ENCODE assay signal across 8 cellular contexts in genomic region chr16:66905633-66906539, GRCh38. TPM values are rescaled to one million over a fixed set of nuclear protein-coding genes. Genes with fewer than 3 reads are reported as not detected.
DNase-seq lines count a peak whose midpoint lies in the region; ATAC-seq lines count a peak whose summit lies in the region.

No MANE protein-coding gene starts in this region.

- H3K27me3 Mint-ChIP-seq in activated T-cell treated with anti-CD3 and anti-CD28 coated beads, Interleukin-2, amount 50 U/mL, for 72 hours (ENCODE audit: low read depth): no peaks in the 10 kb centered on the region
- no peaks in the 10 kb centered on the region for H3K27me3 Mint-ChIP-seq in activated CD4-positive, alpha-beta memory T cell treated with anti-CD3 and anti-CD28 coated beads for 36 hours

- no peak overlapping the region for H3K4me3 Mint-ChIP-seq in activated T-cell treated with anti-CD3 and anti-CD28 coated beads, Interleukin-2, amount 50 U/mL, for 72 hours
- H3K4me3 Mint-ChIP-seq in activated CD4-positive, alpha-beta memory T cell treated with anti-CD3 and anti-CD28 coated beads for 36 hours: no peak overlapping the region

- no peaks in the 10 kb centered on the region for H3K36me3 Mint-ChIP-seq in activated T-cell treated with anti-CD3 and anti-CD28 coated beads, Interleukin-2, amount 50 U/mL, for 72 hours (ENCODE audit: insufficient read depth in 2 of 2)
- H3K36me3 Mint-ChIP-seq in activated CD4-positive, alpha-beta memory T cell treated with anti-CD3 and anti-CD28 coated beads for 36 hours: no peaks in the 10 kb centered on the region

- peak; percentile 46 to 54 for ATAC-seq in activated T-cell treated with anti-CD3 and anti-CD28 coated beads, Interleukin-2, amount 50 U/mL, for 72 hours (replicated peaks in 1 of 2)
- no peak for ATAC-seq in GM19035 (IDR thresholded peaks at IDR 0.05; ENCODE audit: unreplicated experiment)
- no peak for ATAC-seq in GM19463 (IDR thresholded peaks at IDR 0.05; ENCODE audit: unreplicated experiment)

- H3K27ac Mint-ChIP-seq in activated T-cell treated with anti-CD3 and anti-CD28 coated beads, Interleukin-2, amount 50 U/mL, for 72 hours: no peak overlapping the region
- H3K27ac Mint-ChIP-seq in activated CD4-positive, alpha-beta memory T cell treated with anti-CD3 and anti-CD28 coated beads for 36 hours: no peak overlapping the region

- CTCF ChIA-PET in activated CD4-positive, alpha-beta memory T cell treated with anti-CD3 and anti-CD28 coated beads for 36 hours (lab: Charles Lee): interaction anchor here (0.6 to 3.1 kb wide), 3 partner anchors 10 to 79 kb away, joined by 3 to 14 read pairs (median 3); no protein-coding TSS in a partner anchor

- POLR2A ChIA-PET in activated CD4-positive, alpha-beta memory T cell treated with anti-CD3 and anti-CD28 coated beads for 36 hours (lab: Charles Lee): no interaction called here

- intact Hi-C loops in activated CD4-positive, alpha-beta memory T cell treated with anti-CD3 and anti-CD28 coated beads for 36 hours (cut with micrococcal nuclease): no loop called here

- DNase-seq in activated T-cell treated with anti-CD3 and anti-CD28 coated beads, Interleukin-2, amount 50 U/mL, for 72 hours: peak; percentile 26 to 40
- no peak for DNase-seq in activated T-cell treated with anti-CD3 and anti-CD28 coated beads for 4 hours
- DNase-seq in activated CD4-positive, alpha-beta memory T cell treated with anti-CD3 and anti-CD28 coated beads for 36 hours: peak; percentile 66
- peak; percentile 83 for DNase-seq in iPS-NIHi7 (ENCODE audit: extremely low spot score)
- DNase-seq in ureter (ENCODE audit: low spot score): peak; percentile 76
- no peak for DNase-seq in AML-193 (lab: John Stamatoyannopoulos, UW)

- peaks cover 11% of the 10 kb centered on the region for H3K4me1 Mint-ChIP-seq in activated T-cell treated with anti-CD3 and anti-CD28 coated beads, Interleukin-2, amount 50 U/mL, for 72 hours (ENCODE audit: low read depth)
- peaks cover 6% of the 10 kb centered on the region for H3K4me1 Mint-ChIP-seq in activated CD4-positive, alpha-beta memory T cell treated with anti-CD3 and anti-CD28 coated beads for 36 hours (ENCODE audit: low read depth)

- no peaks in the 10 kb centered on the region for H3K9me3 Mint-ChIP-seq in activated T-cell treated with anti-CD3 and anti-CD28 coated beads, Interleukin-2, amount 50 U/mL, for 72 hours
- H3K9me3 Mint-ChIP-seq in activated CD4-positive, alpha-beta memory T cell treated with anti-CD3 and anti-CD28 coated beads for 36 hours: no peaks in the 10 kb centered on the region

RNA-seq across cellular contexts. Expression of gene CDH16, which starts 12.8 kb away (rescaled TPM):
- not detected for total RNA-seq in activated T-cell treated with anti-CD3 and anti-CD28 coated beads, Interleukin-2, amount 50 U/mL, for 72 hours
- total RNA-seq in activated CD4-positive, alpha-beta memory T cell treated with anti-CD3 and anti-CD28 coated beads for 36 hours: not detected
- not detected for total RNA-seq in ureter

RNA-seq across cellular contexts. Expression of gene RRAD, which starts 19.4 kb away (rescaled TPM):
- total RNA-seq in activated T-cell treated with anti-CD3 and anti-CD28 coated beads, Interleukin-2, amount 50 U/mL, for 72 hours: 1 to 10 TPM; 1.6 to 3.1 TPM
- under 1 TPM; 0.48 to 0.65 TPM for total RNA-seq in activated CD4-positive, alpha-beta memory T cell treated with anti-CD3 and anti-CD28 coated beads for 36 hours
- total RNA-seq in ureter: 7.7 TPM

RNA-seq across cellular contexts. Expression of gene PDP2, which starts 25.6 kb away (rescaled TPM):
- total RNA-seq in activated T-cell treated with anti-CD3 and anti-CD28 coated beads, Interleukin-2, amount 50 U/mL, for 72 hours: 10 to 100 TPM; 31.8 TPM
- total RNA-seq in activated CD4-positive, alpha-beta memory T cell treated with anti-CD3 and anti-CD28 coated beads for 36 hours: 10 to 100 TPM; 42.4 to 45.5 TPM
- 11.5 TPM for total RNA-seq in ureter

RNA-seq across cellular contexts. Expression of gene CIAO2B, which starts 28.3 kb away (rescaled TPM):
- 100 to 1,000 TPM; 145 to 167 TPM for total RNA-seq in activated T-cell treated with anti-CD3 and anti-CD28 coated beads, Interleukin-2, amount 50 U/mL, for 72 hours
- total RNA-seq in activated CD4-positive, alpha-beta memory T cell treated with anti-CD3 and anti-CD28 coated beads for 36 hours: 100 to 1,000 TPM; 195 to 204 TPM
- 71.8 TPM for total RNA-seq in ureter

RNA-seq across cellular contexts. Expression of gene CES2, which starts 29.4 kb away (rescaled TPM):
- total RNA-seq in activated T-cell treated with anti-CD3 and anti-CD28 coated beads, Interleukin-2, amount 50 U/mL, for 72 hours: 10 to 100 TPM; 28.7 to 33.3 TPM
- total RNA-seq in activated CD4-positive, alpha-beta memory T cell treated with anti-CD3 and anti-CD28 coated beads for 36 hours: 10 to 100 TPM; 32.5 to 32.7 TPM
- total RNA-seq in ureter: 56.3 TPM

Comparison
In these comparisons a context has a peak if more than half of its experiments do, and no peak if none do; other contexts are left out.
1. DNase-seq: peak in activated T-cell treated with anti-CD3 and anti-CD28 coated beads, Interleukin-2, amount 50 U/mL, for 72 hours (2 of 2), activated CD4-positive, alpha-beta memory T cell treated with anti-CD3 and anti-CD28 coated beads for 36 hours (single experiment), iPS-NIHi7 (single experiment) and ureter (single experiment); none in activated T-cell treated with anti-CD3 and anti-CD28 coated beads for 4 hours (single experiment) and AML-193 (0 of 2).
2. ATAC-seq: peak in activated T-cell treated with anti-CD3 and anti-CD28 coated beads, Interleukin-2, amount 50 U/mL, for 72 hours (2 of 2); none in GM19035 (single experiment) and GM19463 (single experiment).